Comparison of ENCODE assay signal across 8 cellular contexts in genomic region chr9:112858625-112859147, GRCh38. TPM values are rescaled to one million over a fixed set of nuclear protein-coding genes. Genes with fewer than 3 reads are reported as not detected.
DNase-seq lines count a peak whose midpoint lies in the region; ATAC-seq and TF ChIP-seq lines count a peak whose summit lies in the region.

No MANE protein-coding gene starts in this region.

- TF ChIP-seq EP300 in suprapubic skin (IDR thresholded peaks at IDR 0.05): no peak

- no peaks in the 10 kb centered on the region for H3K27me3 Mint-ChIP-seq in activated T-helper 17 cell treated with anti-CD3 and anti-CD28 coated beads, Interleukin-2, amount 50 U/mL, for 72 hours

- H3K4me1 Mint-ChIP-seq in activated T-helper 17 cell treated with anti-CD3 and anti-CD28 coated beads, Interleukin-2, amount 50 U/mL, for 72 hours: peaks cover 4% of the 10 kb centered on the region

- DNase-seq in Right ventricle myocardium superior (no peak), left ventricle myocardium inferior (no peak), upper lobe of right lung (no peak), HUDEP-2 (lab: John Stamatoyannopoulos, UW; ENCODE audit: unreplicated experiment in 76 of 76) (no peak), suprapubic skin (ENCODE audit: low spot score in 2 of 2) (no peak), HCEC 1CT (no peak)

- no peaks in the 10 kb centered on the region for H3K9me3 Mint-ChIP-seq in activated T-helper 17 cell treated with anti-CD3 and anti-CD28 coated beads, Interleukin-2, amount 50 U/mL, for 72 hours

- no peaks in the 10 kb centered on the region for H3K27me3 ChIP-seq in left ventricle myocardium inferior (ENCODE audit: low read depth)
- no peaks in the 10 kb centered on the region for H3K27me3 ChIP-seq in upper lobe of right lung
- H3K27me3 ChIP-seq in suprapubic skin: no peaks in the 10 kb centered on the region

- peak overlapping the region; percentile 54 for H3K27ac Mint-ChIP-seq in activated T-helper 17 cell treated with anti-CD3 and anti-CD28 coated beads, Interleukin-2, amount 50 U/mL, for 72 hours

- no peak for TF ChIP-seq CTCF in left ventricle myocardium inferior (IDR thresholded peaks at IDR 0.05; ENCODE audit: borderline replicate concordance)
- TF ChIP-seq CTCF in upper lobe of right lung (IDR thresholded peaks at IDR 0.05): no peak
- TF ChIP-seq CTCF in suprapubic skin (IDR thresholded peaks at IDR 0.05): no peak

- intact Hi-C loops in Right ventricle myocardium superior (cut with DNase I) (no loop called here), left ventricle myocardium inferior (cut with micrococcal nuclease) (no loop called here), upper lobe of right lung (cut with DNase I) (no loop called here)

- H3K4me3 Mint-ChIP-seq in activated T-helper 17 cell treated with anti-CD3 and anti-CD28 coated beads, Interleukin-2, amount 50 U/mL, for 72 hours: no peak overlapping the region

- no peak overlapping the region for H3K27ac ChIP-seq in left ventricle myocardium inferior (replicated peaks)
- no peak overlapping the region for H3K27ac ChIP-seq in upper lobe of right lung
- H3K27ac ChIP-seq in suprapubic skin: no peak overlapping the region

- H3K36me3 ChIP-seq in left ventricle myocardium inferior (no peaks in the 10 kb centered on the region), upper lobe of right lung (peaks cover 3% of the 10 kb centered on the region), suprapubic skin (peaks cover 10% of the 10 kb centered on the region)

- H3K4me3 ChIP-seq in left ventricle myocardium inferior (no peak overlapping the region), upper lobe of right lung (no peak overlapping the region), suprapubic skin (no peak overlapping the region)

- no peaks in the 10 kb centered on the region for H3K9me3 ChIP-seq in left ventricle myocardium inferior (replicated peaks)
- H3K9me3 ChIP-seq in upper lobe of right lung: no peaks in the 10 kb centered on the region
- no peaks in the 10 kb centered on the region for H3K9me3 ChIP-seq in suprapubic skin

- TF ChIP-seq POLR2A in suprapubic skin (IDR thresholded peaks at IDR 0.05): no peak

- H3K4me1 ChIP-seq in left ventricle myocardium inferior: peaks cover 19% of the 10 kb centered on the region
- peaks cover 42% of the 10 kb centered on the region for H3K4me1 ChIP-seq in upper lobe of right lung
- peaks cover 8% of the 10 kb centered on the region for H3K4me1 ChIP-seq in suprapubic skin

- WGBS in suprapubic skin: 49% methylated on average over 6 of the region's 6 CpGs

- ATAC-seq in Right ventricle myocardium superior (ENCODE audit: poor library complexity) (peak; percentile 51), HG03135 (IDR thresholded peaks at IDR 0.05; ENCODE audit: unreplicated experiment) (peak; percentile 72), upper lobe of right lung (peak; percentile 72)
- no peak for ATAC-seq in activated T-helper 17 cell treated with anti-CD3 and anti-CD28 coated beads, Interleukin-2, amount 50 U/mL, for 72 hours (replicated peaks)

- no peaks in the 10 kb centered on the region for H3K36me3 Mint-ChIP-seq in activated T-helper 17 cell treated with anti-CD3 and anti-CD28 coated beads, Interleukin-2, amount 50 U/mL, for 72 hours (ENCODE audit: low read depth)

RNA-seq across cellular contexts. Expression of gene SLC46A2, which starts 32.0 kb away (rescaled TPM):
- total RNA-seq in Right ventricle myocardium superior (not detected), left ventricle myocardium inferior (not detected), upper lobe of right lung (17.0 TPM), suprapubic skin (10 to 100 TPM in 3 of 4 donors, 1 to 10 TPM in 1; 5.6 to 65.2 (median 42.4) TPM)
- not detected for total RNA-seq in activated T-helper 17 cell treated with anti-CD3 and anti-CD28 coated beads, Interleukin-2, amount 50 U/mL, for 72 hours
